29 cellular contexts compared by ENCODE assay signal in genomic region chr14:34718750-34719304, GRCh38. TPM values are rescaled to one million over a fixed set of nuclear protein-coding genes. Genes with fewer than 3 reads are reported as not detected.
DNase-seq lines count a peak whose midpoint lies in the region; ATAC-seq and TF ChIP-seq lines count a peak whose summit lies in the region.
"Had no signal": no experiment of that assay in that cellular context is flagged by ENCODE, and none has a peak within 500 bp of the region (broad histone marks: within the 10 kb centered on the region; RNA-seq: fewer than 3 reads in every experiment).

No MANE protein-coding gene starts in this region.

- H3K27ac ChIP-seq in A673 (ENCODE audit: low read depth, low read length, poor library complexity, severe bottlenecking) (no peak overlapping the region), ascending aorta (no peak overlapping the region)
- H3K27ac ChIP-seq in CD8-positive, alpha-beta memory T cell (ENCODE audit: low read depth, low read length), result no peak overlapping the region
- H3K27ac ChIP-seq: colonic mucosa, SJSA1, skin epidermis, stomach, upper lobe of left lung had no signal

- H3K4me3 ChIP-seq in A673 (ENCODE audit: low read depth, low read length, poor library complexity, severe bottlenecking), result no peak overlapping the region
- H3K4me3 ChIP-seq in astrocyte of the spinal cord (ENCODE audit: low read depth, low read length), result no peak overlapping the region
- no peak overlapping the region for H3K4me3 ChIP-seq in CD8-positive, alpha-beta memory T cell (ENCODE audit: low read length)
- no peak overlapping the region for H3K4me3 ChIP-seq in ascending aorta
- H3K4me3 ChIP-seq: colonic mucosa, MG63, SJSA1, skin epidermis, stomach, upper lobe of left lung had no signal

- peaks cover 2% of the 10 kb centered on the region for H3K36me3 Mint-ChIP-seq in HFFc6 (ENCODE audit: low read depth)
- peaks cover 0 to 3% (median 1%) of the 10 kb centered on the region in 3 donors for H3K36me3 Mint-ChIP-seq in CD8-positive, alpha-beta memory T cell

- no peak overlapping the region for H3K27ac Mint-ChIP-seq in HFFc6
- no peak overlapping the region for H3K27ac Mint-ChIP-seq in CD8-positive, alpha-beta memory T cell
- H3K27ac Mint-ChIP-seq: progenitor cell of endocrine pancreas had no signal

- H3K27me3 Mint-ChIP-seq in HFFc6 (ENCODE audit: insufficient read depth), result no peaks in the 10 kb centered on the region
- no peaks in the 10 kb centered on the region for H3K27me3 Mint-ChIP-seq in CD8-positive, alpha-beta memory T cell
- H3K27me3 Mint-ChIP-seq: CD4-positive, alpha-beta memory T cell had no signal

- DNase-seq in A673 (ENCODE audit: low spot score) (peak; percentile 31), HFFc6 (peak; percentile 55), astrocyte of the spinal cord (ENCODE audit: low read depth, low spot score) (peak; percentile 9), kidney tubule cell (ENCODE audit: low spot score) (peak; percentile 67), NCI-H2196 (lab: John Stamatoyannopoulos, UW; ENCODE audit: unreplicated experiment) (no peak), ascending aorta (ENCODE audit: low spot score in 2 of 2) (no peak)
- DNase-seq in CD8-positive, alpha-beta memory T cell, result no peak
- DNase-seq: activated CD8-positive, alpha-beta memory T cell treated with anti-CD3 and anti-CD28 coated beads for 24 hours; activated naive CD4-positive, alpha-beta T cell treated with anti-CD3 and anti-CD28 coated beads, Interleukin-2, amount 50 U/mL, for 16 hours; activated T-cell treated with anti-CD3 and anti-CD28 coated beads, Interleukin-2, amount 50 U/mL, for 48 hours; CD4-positive, alpha-beta memory T cell; colonic mucosa; DMS79; foreskin melanocyte; MG63; midbrain; NCI-H1436 treated with DMSO at 0.1 percent for 48 hours; NCI-H2171; NCI-H748 treated with DMSO at 0.1 percent for 48 hours; PC-3; stimulated activated CD4-positive, alpha-beta T cell treated with anti-CD3 and anti-CD28 coated beads, Interleukin-4, amount 100 ng/mL, for 1 hour; stomach; T-helper 9 cell; upper lobe of left lung had no signal

- no peak for ATAC-seq in GM21723 (IDR thresholded peaks at IDR 0.05; ENCODE audit: unreplicated experiment)
- ATAC-seq: PC-3 had no signal

- H3K36me3 ChIP-seq in A673 (ENCODE audit: insufficient read depth, low read length, poor library complexity, severe bottlenecking), result no peaks in the 10 kb centered on the region
- H3K36me3 ChIP-seq in CD8-positive, alpha-beta memory T cell (ENCODE audit: insufficient read depth, low read length), result no peaks in the 10 kb centered on the region
- no peaks in the 10 kb centered on the region for H3K36me3 ChIP-seq in ascending aorta
- H3K36me3 ChIP-seq: colonic mucosa, MG63, stomach, upper lobe of left lung had no signal

- no TSS peak for BruUV-seq in A673 (replicated peaks; lab: Mats Ljungman, UMichigan)

- no peak for TF ChIP-seq CTCF in A673 (conservative IDR thresholded peaks at IDR 0.05; ENCODE audit: low read depth, low read length)
- no peak for TF ChIP-seq CTCF in HFFc6 (IDR thresholded peaks at IDR 0.05)
- TF ChIP-seq CTCF in astrocyte of the spinal cord (IDR thresholded peaks at IDR 0.05; ENCODE audit: low read depth, low read length), result no peak
- no peak for TF ChIP-seq CTCF in ascending aorta (IDR thresholded peaks at IDR 0.05)

- H3K4me1 Mint-ChIP-seq in HFFc6 (ENCODE audit: low read depth), result peaks cover 55% of the 10 kb centered on the region
- H3K4me1 Mint-ChIP-seq in CD8-positive, alpha-beta memory T cell, result peaks cover 12 to 20% (median 16%) of the 10 kb centered on the region in 3 donors

- CTCF ChIA-PET in A673 (lab: Charles Lee), result interaction anchor here (0.6 kb wide), 1 partner anchor 423 kb away, joined by 3 read pairs; no protein-coding TSS in a partner anchor
- CTCF ChIA-PET in CD8-positive, alpha-beta memory T cell (lab: Charles Lee), result interaction anchor here (1.3 kb wide), 1 partner anchor 47 kb away, joined by 3 read pairs; no protein-coding TSS in a partner anchor

- H3K4me1 ChIP-seq in A673 (ENCODE audit: insufficient read depth, low read length, poor library complexity, severe bottlenecking) (no peaks in the 10 kb centered on the region), ascending aorta (peaks cover 0 to 3% of the 10 kb centered on the region in 2 donors)
- no peaks in the 10 kb centered on the region for H3K4me1 ChIP-seq in CD8-positive, alpha-beta memory T cell (ENCODE audit: insufficient read depth, low read length)
- H3K4me1 ChIP-seq: colonic mucosa had no signal

- H3K4me3 Mint-ChIP-seq in HFFc6, result no peak overlapping the region
- no peak overlapping the region for H3K4me3 Mint-ChIP-seq in CD8-positive, alpha-beta memory T cell
- H3K4me3 Mint-ChIP-seq: CD4-positive, alpha-beta memory T cell; neural crest cell had no signal

- H3K9me3 Mint-ChIP-seq in HFFc6, result no peaks in the 10 kb centered on the region
- no peaks in the 10 kb centered on the region for H3K9me3 Mint-ChIP-seq in CD8-positive, alpha-beta memory T cell
- H3K9me3 Mint-ChIP-seq: CD4-positive, alpha-beta memory T cell; neural crest cell had no signal

- POLR2A ChIA-PET in A673 (lab: Charles Lee; ENCODE audit: low non-redundant PET), result no interaction called here
- POLR2A ChIA-PET in CD8-positive, alpha-beta memory T cell (lab: Charles Lee), result no interaction called here

- intact Hi-C loops in A673 (cut with micrococcal nuclease; ENCODE audit: unreplicated experiment) (no loop called here), ascending aorta (cut with DNase I) (loop anchor here (5.0 to 10.0 kb wide), 2 partner anchors 257 to 686 kb away; partner anchors contain the start of genes NFKBIA and SPTSSA)

- no peaks in the 10 kb centered on the region for H3K27me3 ChIP-seq in A673 (replicated peaks; ENCODE audit: insufficient read depth, low read depth, low read length, poor library complexity)
- H3K27me3 ChIP-seq in CD8-positive, alpha-beta memory T cell (ENCODE audit: insufficient read depth, low read length, poor library complexity, severe bottlenecking), result no peaks in the 10 kb centered on the region
- H3K27me3 ChIP-seq in ascending aorta, result no peaks in the 10 kb centered on the region
- H3K27me3 ChIP-seq: colonic mucosa, MG63, SJSA1, stomach, upper lobe of left lung had no signal

- in situ Hi-C loops in astrocyte of the spinal cord (cut with HindIII; ENCODE audit: low sequenced_read_pairs), result no loop called here

- H3K9me3 ChIP-seq in A673 (ENCODE audit: low read depth, low read length, poor library complexity, severe bottlenecking) (no peaks in the 10 kb centered on the region), ascending aorta (no peaks in the 10 kb centered on the region)
- no peaks in the 10 kb centered on the region for H3K9me3 ChIP-seq in CD8-positive, alpha-beta memory T cell (ENCODE audit: low read length)
- H3K9me3 ChIP-seq: colonic mucosa, MG63, SJSA1, stomach, upper lobe of left lung had no signal

RNA-seq across cellular contexts. Expression of gene CFL2, which starts 4.4 kb away (rescaled TPM):
- 89.4 and 92.7 TPM in 2 replicates for total RNA-seq in A673 (2021)
- 100 to 1,000 TPM; 223 to 307 (median 268) TPM for total RNA-seq in HFFc6 (2021; fragmentation: NEBNext Ultra II Directional; extraction: Animal tissue kit (Norgen Biotek cat#: 25700))
- total RNA-seq in CD8-positive, alpha-beta memory T cell, result 10 to 100 TPM in 1 of 2 experiments, 1 to 10 TPM in 1; 8.4 to 10.0 TPM
- polyA plus RNA-seq in CD8-positive, alpha-beta memory T cell, result 10.2 TPM
- total RNA-seq in ascending aorta, result 49.0 TPM

Comparison
In these comparisons a context has a peak if more than half of its experiments do, and no peak if none do; other contexts are left out.
1. DNase-seq: peak in A673 (single experiment), HFFc6 (single experiment), astrocyte of the spinal cord (single experiment) and kidney tubule cell (single experiment); none in NCI-H2196 (single experiment), CD8-positive, alpha-beta memory T cell (0 of 5) and ascending aorta (0 of 2).